8 cellular contexts compared by ENCODE assay signal in genomic region chr1:235513495-235514366, GRCh38. TPM values are rescaled to one million over a fixed set of nuclear protein-coding genes. Genes with fewer than 3 reads are reported as not detected.
DNase-seq lines count a peak whose midpoint lies in the region; TF ChIP-seq lines count a peak whose summit lies in the region.

No MANE protein-coding gene starts in this region.

- CTCF ChIA-PET in activated CD4-positive, alpha-beta T cell treated with anti-CD3 and anti-CD28 coated beads, Interleukin-2, amount 10 ng/mL, durations not matched to agents 7 days and 5 days (lab: Charles Lee): interaction anchor here (0.7 to 1.7 kb wide), 8 partner anchors 9 to 458 kb away, joined by 3 to 14 read pairs (median 4); partner anchors contain the start of gene B3GALNT2

- H3K9me3 Mint-ChIP-seq in activated CD4-positive, alpha-beta T cell treated with anti-CD3 and anti-CD28 coated beads, Interleukin-2, amount 10 ng/mL, durations not matched to agents 7 days and 5 days: no peaks in the 10 kb centered on the region

- H3K4me1 Mint-ChIP-seq in activated CD4-positive, alpha-beta T cell treated with anti-CD3 and anti-CD28 coated beads, Interleukin-2, amount 10 ng/mL, durations not matched to agents 7 days and 5 days: no peaks in the 10 kb centered on the region

- TF ChIP-seq CTCF in GM20000 (IDR thresholded peaks at IDR 0.05; ENCODE audit: extremely low read depth, missing control alignments): peak; percentile 84

- POLR2A ChIA-PET in activated CD4-positive, alpha-beta T cell treated with anti-CD3 and anti-CD28 coated beads, Interleukin-2, amount 10 ng/mL, durations not matched to agents 7 days and 5 days (lab: Charles Lee): interaction anchor here (0.6 kb wide), 1 partner anchor 83 kb away, joined by 6 read pairs; no protein-coding TSS in a partner anchor

- no peaks in the 10 kb centered on the region for H3K36me3 Mint-ChIP-seq in activated CD4-positive, alpha-beta T cell treated with anti-CD3 and anti-CD28 coated beads, Interleukin-2, amount 10 ng/mL, durations not matched to agents 7 days and 5 days (ENCODE audit: low read depth)

- no peak overlapping the region for H3K27ac Mint-ChIP-seq in activated CD4-positive, alpha-beta T cell treated with anti-CD3 and anti-CD28 coated beads, Interleukin-2, amount 10 ng/mL, durations not matched to agents 7 days and 5 days

- H3K4me3 Mint-ChIP-seq in activated CD4-positive, alpha-beta T cell treated with anti-CD3 and anti-CD28 coated beads, Interleukin-2, amount 10 ng/mL, durations not matched to agents 7 days and 5 days: no peak overlapping the region

- DNase-seq in CMK (ENCODE audit: low read depth) (peak; percentile 53), GM20000 (ENCODE audit: low spot score) (peak; percentile 36), NCI-H2227 (lab: John Stamatoyannopoulos, UW; ENCODE audit: unreplicated experiment) (peak; percentile 81), globus pallidus (ENCODE audit: low spot score) (peak; percentile 58), putamen (ENCODE audit: low spot score) (peak; percentile 47), 8988T (no peak), HPDE6-E6E7 (ENCODE audit: extremely low spot score) (no peak)
- peak; percentile 71 for DNase-seq in activated CD4-positive, alpha-beta T cell treated with anti-CD3 and anti-CD28 coated beads, Interleukin-2, amount 10 ng/mL, durations not matched to agents 7 days and 5 days

- peaks cover 19% of the 10 kb centered on the region for H3K27me3 Mint-ChIP-seq in activated CD4-positive, alpha-beta T cell treated with anti-CD3 and anti-CD28 coated beads, Interleukin-2, amount 10 ng/mL, durations not matched to agents 7 days and 5 days

RNA-seq across cellular contexts. Expression of gene B3GALNT2, which starts 9.5 kb away (rescaled TPM):
- 10 to 100 TPM; 12.2 to 13.2 TPM for total RNA-seq in activated CD4-positive, alpha-beta T cell treated with anti-CD3 and anti-CD28 coated beads, Interleukin-2, amount 10 ng/mL, durations not matched to agents 7 days and 5 days

Comparison
In these comparisons a context has a peak if more than half of its experiments do, and no peak if none do; other contexts are left out.
1. DNase-seq: peak in CMK (single experiment), GM20000 (single experiment), NCI-H2227 (single experiment), activated CD4-positive, alpha-beta T cell treated with anti-CD3 and anti-CD28 coated beads, Interleukin-2, amount 10 ng/mL, durations not matched to agents 7 days and 5 days (single experiment), globus pallidus (single experiment) and putamen (single experiment); none in 8988T (single experiment) and HPDE6-E6E7 (single experiment).